Comparison of ENCODE assay signal across 16 cellular contexts in the genomic region with DNA sequence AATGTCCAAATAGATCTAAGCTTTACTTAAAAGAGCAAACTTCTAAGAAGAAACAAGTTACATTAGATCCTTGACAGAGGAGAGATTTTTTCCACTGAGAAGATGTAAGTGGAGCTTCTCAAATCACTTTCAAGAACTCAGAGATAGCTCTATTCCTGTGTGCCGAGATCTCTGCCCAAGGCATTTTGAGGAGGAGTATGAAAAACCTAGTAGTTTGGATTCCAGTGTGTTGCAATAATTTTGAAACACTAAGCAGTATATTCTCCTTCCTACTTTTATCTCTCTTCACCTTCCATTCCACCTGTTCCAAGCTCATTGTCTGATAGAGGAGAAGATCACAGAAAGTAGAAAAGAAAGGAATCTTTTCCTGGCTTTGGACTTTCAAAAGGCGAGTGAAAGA.
"Had no signal": no experiment of that assay in that cellular context is flagged by ENCODE, and none has a peak within 500 bp of the region (broad histone marks: within the 10 kb centered on the region; RNA-seq: fewer than 3 reads in every experiment).

No MANE protein-coding gene starts in this region.

- H3K36me3 Mint-ChIP-seq: activated naive CD8-positive, alpha-beta T cell treated with anti-CD3 and anti-CD28 coated beads, Interleukin-2, amount 10 ng/mL, durations not matched to agents 7 days and 5 days; stimulated activated effector memory CD8-positive, alpha-beta T cell treated with anti-CD3 and anti-CD28 coated beads, Interleukin-12 subunit alpha, Interleukin-12 subunit beta, amount 100 ng/mL, for 72 hours; WTC11 had no signal

- H3K36me3 ChIP-seq: ovary, thyroid gland, vagina had no signal

- H3K4me1 Mint-ChIP-seq: activated naive CD8-positive, alpha-beta T cell treated with anti-CD3 and anti-CD28 coated beads, Interleukin-2, amount 10 ng/mL, durations not matched to agents 7 days and 5 days; stimulated activated effector memory CD8-positive, alpha-beta T cell treated with anti-CD3 and anti-CD28 coated beads, Interleukin-12 subunit alpha, Interleukin-12 subunit beta, amount 100 ng/mL, for 72 hours had no signal

- H3K27ac ChIP-seq: thyroid gland, vagina had no signal

- DNase-seq: activated CD4-positive, alpha-beta T cell treated with anti-CD3 and anti-CD28 coated beads for 48 hours; activated CD8-positive, alpha-beta memory T cell treated with anti-CD3 and anti-CD28 coated beads, Interleukin-2, amount 50 U/mL, for 48 hours; activated CD8-positive, alpha-beta T cell treated with anti-CD3 and anti-CD28 coated beads, Interleukin-2, amount 10 ng/mL, durations not matched to agents 7 days and 5 days; activated naive CD4-positive, alpha-beta T cell; activated naive CD8-positive, alpha-beta T cell treated with anti-CD3 and anti-CD28 coated beads, Interleukin-2, amount 10 ng/mL, durations not matched to agents 7 days and 5 days; aorta; cerebellar nuclear complex; hypothalamus; ovary; T-helper 2 cell; thyroid gland had no signal

- H3K4me1 ChIP-seq: vagina had no signal

- H3K4me3 ChIP-seq: ovary, thyroid gland, vagina had no signal

- ATAC-seq: activated CD8-positive, alpha-beta T cell treated with anti-CD3 and anti-CD28 coated beads, Interleukin-2, amount 10 ng/mL, durations not matched to agents 7 days and 5 days; stimulated activated effector memory CD8-positive, alpha-beta T cell treated with anti-CD3 and anti-CD28 coated beads, Interleukin-12 subunit alpha, Interleukin-12 subunit beta, amount 100 ng/mL, for 72 hours; WTC11 had no signal

- H3K9me3 ChIP-seq: ovary, thyroid gland, vagina had no signal

- H3K27ac Mint-ChIP-seq: activated CD8-positive, alpha-beta T cell treated with anti-CD3 and anti-CD28 coated beads, Interleukin-2, amount 10 ng/mL, durations not matched to agents 7 days and 5 days; activated naive CD8-positive, alpha-beta T cell treated with anti-CD3 and anti-CD28 coated beads, Interleukin-2, amount 10 ng/mL, durations not matched to agents 7 days and 5 days; activated T-helper 1 cell treated with anti-CD3 and anti-CD28 coated beads, Interleukin-12 subunit alpha, Interleukin-12 subunit beta, Interleukin-2, Interleukin-4 antibody, amounts not matched to agents 30 ng/mL and 10 ng/mL and 1 ng/mL, durations not matched to agents 14 hours and 24 hours and 36 hours; stimulated activated effector memory CD8-positive, alpha-beta T cell treated with anti-CD3 and anti-CD28 coated beads, Interleukin-12 subunit alpha, Interleukin-12 subunit beta, amount 100 ng/mL, for 72 hours; WTC11 had no signal

- H3K4me3 Mint-ChIP-seq: activated CD8-positive, alpha-beta T cell treated with anti-CD3 and anti-CD28 coated beads, Interleukin-2, amount 10 ng/mL, durations not matched to agents 7 days and 5 days; activated naive CD8-positive, alpha-beta T cell treated with anti-CD3 and anti-CD28 coated beads, Interleukin-2, amount 10 ng/mL, durations not matched to agents 7 days and 5 days; activated T-helper 1 cell treated with anti-CD3 and anti-CD28 coated beads, Interleukin-12 subunit alpha, Interleukin-12 subunit beta, Interleukin-2, Interleukin-4 antibody, amounts not matched to agents 30 ng/mL and 10 ng/mL and 1 ng/mL, durations not matched to agents 14 hours and 24 hours and 36 hours; neural crest cell; stimulated activated effector memory CD8-positive, alpha-beta T cell treated with anti-CD3 and anti-CD28 coated beads, Interleukin-12 subunit alpha, Interleukin-12 subunit beta, amount 100 ng/mL, for 72 hours; WTC11 had no signal

- H3K27me3 ChIP-seq: ovary, thyroid gland, vagina had no signal

- H3K9me3 Mint-ChIP-seq: activated naive CD8-positive, alpha-beta T cell treated with anti-CD3 and anti-CD28 coated beads, Interleukin-2, amount 10 ng/mL, durations not matched to agents 7 days and 5 days; activated T-helper 1 cell treated with anti-CD3 and anti-CD28 coated beads, Interleukin-12 subunit alpha, Interleukin-12 subunit beta, Interleukin-2, Interleukin-4 antibody, amounts not matched to agents 30 ng/mL and 10 ng/mL and 1 ng/mL, durations not matched to agents 14 hours and 24 hours and 36 hours; neural crest cell; stimulated activated effector memory CD8-positive, alpha-beta T cell treated with anti-CD3 and anti-CD28 coated beads, Interleukin-12 subunit alpha, Interleukin-12 subunit beta, amount 100 ng/mL, for 72 hours; WTC11 had no signal
